ENCODE assay signal across 1 cellular context in genomic region chr19:17469092-17469370, GRCh38.
TF ChIP-seq lines count a peak whose summit lies in the region.

No MANE protein-coding gene starts in this region.

TF ChIP-seq in HepG2, 621 proteins besides CTCF, POLR2A, EP300 and RAD21 (continued from another document):
- TF ChIP-seq GPN1 (CRISPR knock-in tag; IDR thresholded peaks at IDR 0.05; ENCODE audit: borderline replicate concordance), result no peak
- TF ChIP-seq REL (CRISPR knock-in tag; conservative IDR thresholded peaks at IDR 0.05), result no peak
- no peak for TF ChIP-seq ZNF30 (CRISPR knock-in tag; IDR thresholded peaks at IDR 0.05)
- TF ChIP-seq, protein P1, sequence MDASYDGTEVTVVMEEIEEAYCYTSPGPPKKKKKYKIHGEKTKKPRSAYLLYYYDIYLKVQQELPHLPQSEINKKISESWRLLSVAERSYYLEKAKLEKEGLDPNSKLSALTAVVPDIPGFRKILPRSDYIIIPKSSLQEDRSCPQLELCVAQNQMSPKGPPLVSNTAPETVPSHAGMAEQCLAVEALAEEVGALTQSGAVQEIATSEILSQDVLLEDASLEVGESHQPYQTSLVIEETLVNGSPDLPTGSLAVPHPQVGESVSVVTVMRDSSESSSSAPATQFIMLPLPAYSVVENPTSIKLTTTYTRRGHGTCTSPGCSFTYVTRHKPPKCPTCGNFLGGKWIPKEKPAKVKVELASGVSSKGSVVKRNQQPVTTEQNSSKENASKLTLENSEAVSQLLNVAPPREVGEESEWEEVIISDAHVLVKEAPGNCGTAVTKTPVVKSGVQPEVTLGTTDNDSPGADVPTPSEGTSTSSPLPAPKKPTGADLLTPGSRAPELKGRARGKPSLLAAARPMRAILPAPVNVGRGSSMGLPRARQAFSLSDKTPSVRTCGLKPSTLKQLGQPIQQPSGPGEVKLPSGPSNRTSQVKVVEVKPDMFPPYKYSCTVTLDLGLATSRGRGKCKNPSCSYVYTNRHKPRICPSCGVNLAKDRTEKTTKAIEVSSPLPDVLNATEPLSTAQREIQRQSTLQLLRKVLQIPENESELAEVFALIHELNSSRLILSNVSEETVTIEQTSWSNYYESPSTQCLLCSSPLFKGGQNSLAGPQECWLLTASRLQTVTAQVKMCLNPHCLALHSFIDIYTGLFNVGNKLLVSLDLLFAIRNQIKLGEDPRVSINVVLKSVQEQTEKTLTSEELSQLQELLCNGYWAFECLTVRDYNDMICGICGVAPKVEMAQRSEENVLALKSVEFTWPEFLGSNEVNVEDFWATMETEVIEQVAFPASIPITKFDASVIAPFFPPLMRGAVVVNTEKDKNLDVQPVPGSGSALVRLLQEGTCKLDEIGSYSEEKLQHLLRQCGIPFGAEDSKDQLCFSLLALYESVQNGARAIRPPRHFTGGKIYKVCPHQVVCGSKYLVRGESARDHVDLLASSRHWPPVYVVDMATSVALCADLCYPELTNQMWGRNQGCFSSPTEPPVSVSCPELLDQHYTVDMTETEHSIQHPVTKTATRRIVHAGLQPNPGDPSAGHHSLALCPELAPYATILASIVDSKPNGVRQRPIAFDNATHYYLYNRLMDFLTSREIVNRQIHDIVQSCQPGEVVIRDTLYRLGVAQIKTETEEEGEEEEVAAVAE (CRISPR knock-in tag; IDR thresholded peaks at IDR 0.05; ENCODE audit: borderline replicate concordance), result no peak
- TF ChIP-seq ZC3H4 (CRISPR knock-in tag; IDR thresholded peaks at IDR 0.05; ENCODE audit: borderline replicate concordance), result no peak
- TF ChIP-seq ZFP90 (CRISPR knock-in tag; IDR thresholded peaks at IDR 0.05; ENCODE audit: borderline replicate concordance), result no peak
- no peak for TF ChIP-seq HIVEP1 (CRISPR knock-in tag; IDR thresholded peaks at IDR 0.05)
- peak; percentile 53; the same call in 1 of the 2 replicates for TF ChIP-seq ZNF788 (CRISPR knock-in tag; IDR thresholded peaks at IDR 0.05; ENCODE audit: borderline replicate concordance)
